In genomic region chr18:62663731-62664336, GRCh38 we compare ENCODE assay signal across 9 cellular contexts. TPM values are rescaled to one million over a fixed set of nuclear protein-coding genes. Genes with fewer than 3 reads are reported as not detected.
A peak's percentile ranks its signal among the peaks of the same experiment; 100 is the strongest.
DNase-seq lines count a peak whose midpoint lies in the region; ATAC-seq and TF ChIP-seq lines count a peak whose summit lies in the region.
"Had no signal": no experiment of that assay in that cellular context is flagged by ENCODE, and none has a peak within 500 bp of the region (broad histone marks: within the 10 kb centered on the region; RNA-seq: fewer than 3 reads in every experiment).

No MANE protein-coding gene starts in this region.

- H3K9me3 ChIP-seq in transverse colon, result no peaks in the 10 kb centered on the region
- H3K9me3 ChIP-seq in prostate gland, result no peaks in the 10 kb centered on the region
- H3K9me3 ChIP-seq in effector memory CD4-positive, alpha-beta T cell (ENCODE audit: control insufficient read depth, low read length), result no peaks in the 10 kb centered on the region

- DNase-seq in AG08395 (ENCODE audit: low spot score) (peak; percentile 21), T47D (ENCODE audit: low read depth in 1 of 2, low spot score in 1 of 2) (peak; percentile 4 to 80), transverse colon (no peak), prostate gland (ENCODE audit: low spot score) (no peak)
- no peak for DNase-seq in activated effector memory CD4-positive, alpha-beta T cell treated with Interleukin-2 at 50 U/mL for 16 hours
- DNase-seq in effector memory CD4-positive, alpha-beta T cell, result no peak
- DNase-seq: stimulated activated naive CD4-positive, alpha-beta T cell had no signal

- WGBS in transverse colon (ENCODE audit: low coverage in 1 of 2), 2 donors, result 70 to 81% methylated on average over 3 to 5 of the region's 5 CpGs
- WGBS in prostate gland, result 74% methylated on average over 5 of the region's 5 CpGs

- TF ChIP-seq CTCF in transverse colon (IDR thresholded peaks at IDR 0.05) (no peak), prostate gland (IDR thresholded peaks at IDR 0.05) (no peak)

- no peaks in the 10 kb centered on the region for H3K27me3 ChIP-seq in transverse colon
- no peaks in the 10 kb centered on the region for H3K27me3 ChIP-seq in prostate gland (replicated peaks; ENCODE audit: insufficient read depth)
- no peaks in the 10 kb centered on the region for H3K27me3 ChIP-seq in effector memory CD4-positive, alpha-beta T cell (replicated peaks; ENCODE audit: control insufficient read depth, insufficient read depth, low read length, poor library complexity, severe bottlenecking)

- intact Hi-C loops in transverse colon (cut with DNase I; ENCODE audit: low total_unique reads) (no loop called here), prostate gland (cut with DNase I) (no loop called here)

- ATAC-seq in GM19395 (IDR thresholded peaks at IDR 0.05; ENCODE audit: unreplicated experiment) (peak; percentile 96), HG03378 (IDR thresholded peaks at IDR 0.05; ENCODE audit: unreplicated experiment) (peak; percentile 88)

- H3K4me3 ChIP-seq in transverse colon (no peak overlapping the region), prostate gland (no peak overlapping the region)
- H3K4me3 ChIP-seq in effector memory CD4-positive, alpha-beta T cell (ENCODE audit: insufficient read depth, low read depth, low read length, poor library complexity, severe bottlenecking), result no peak overlapping the region

- TF ChIP-seq POLR2A in transverse colon (IDR thresholded peaks at IDR 0.05) (no peak), prostate gland (IDR thresholded peaks at IDR 0.05) (no peak)

- H3K36me3 ChIP-seq in transverse colon, result no peaks in the 10 kb centered on the region
- no peaks in the 10 kb centered on the region for H3K36me3 ChIP-seq in prostate gland
- H3K36me3 ChIP-seq in effector memory CD4-positive, alpha-beta T cell (ENCODE audit: control insufficient read depth, insufficient read depth, low read length), result no peaks in the 10 kb centered on the region

- H3K4me1 ChIP-seq in transverse colon, result no peaks in the 10 kb centered on the region
- no peaks in the 10 kb centered on the region for H3K4me1 ChIP-seq in prostate gland (replicated peaks)
- no peaks in the 10 kb centered on the region for H3K4me1 ChIP-seq in effector memory CD4-positive, alpha-beta T cell (ENCODE audit: control insufficient read depth, insufficient read depth, low read length, poor library complexity, severe bottlenecking)

- no peak overlapping the region for H3K27ac ChIP-seq in transverse colon
- H3K27ac ChIP-seq in prostate gland, result no peak overlapping the region
- no peak overlapping the region for H3K27ac ChIP-seq in effector memory CD4-positive, alpha-beta T cell (ENCODE audit: insufficient read depth, low read length, poor library complexity, severe bottlenecking)

- no peak for TF ChIP-seq EP300 in transverse colon (IDR thresholded peaks at IDR 0.05; ENCODE audit: low read depth)

- in situ Hi-C loops in T47D (cut with HindIII; ENCODE audit: low pct_unique_long_range_greater_than_20kb, low sequenced_read_pairs), result no loop called here
- in situ Hi-C loops in transverse colon (cut with MboI; ENCODE audit: low pct_ligation_motif_present in 1 of 4, low pct_unique_long_range_greater_than_20kb in 1 of 4, low sequenced_read_pairs in 3 of 4), result no loop called here

RNA-seq across cellular contexts. Expression of gene PHLPP1, which starts 51.5 kb away (rescaled TPM):
- total RNA-seq in transverse colon (10 to 100 TPM; 17.7 to 29.5 (median 25.5) TPM), prostate gland (10 to 100 TPM; 16.8 to 44.1 TPM)

Comparison
In these comparisons a context has a peak if more than half of its experiments do, and no peak if none do; other contexts are left out.
1. DNase-seq: peak in AG08395 (single experiment) and T47D (2 of 2); none in transverse colon (single experiment), prostate gland (single experiment), activated effector memory CD4-positive, alpha-beta T cell treated with Interleukin-2 at 50 U/mL for 16 hours (single experiment) and effector memory CD4-positive, alpha-beta T cell (0 of 3).